In genomic region chr2:231221761-231222160, GRCh38 we compare ENCODE assay signal across 1 cellular context.
TF ChIP-seq lines count a peak whose summit lies in the region.

No MANE protein-coding gene starts in this region.

TF ChIP-seq in IMR-90, 13 proteins besides CTCF, POLR2A, EP300 and RAD21:
- TF ChIP-seq NFE2L2 (IDR thresholded peaks at IDR 0.05; ENCODE audit: low read depth, low read length) = no peak
- TF ChIP-seq ELK1 (IDR thresholded peaks at IDR 0.05; ENCODE audit: borderline replicate concordance, low read depth, low read length) = no peak
- no peak for TF ChIP-seq RCOR1 (IDR thresholded peaks at IDR 0.05; ENCODE audit: insufficient replicate concordance, low read length)
- no peak for TF ChIP-seq MXI1 (IDR thresholded peaks at IDR 0.05; ENCODE audit: borderline replicate concordance, low read depth, low read length)
- TF ChIP-seq SMC3 (IDR thresholded peaks at IDR 0.05; ENCODE audit: low read depth, low read length) = no peak
- no peak for TF ChIP-seq CEBPB (IDR thresholded peaks at IDR 0.05; ENCODE audit: low read depth, low read length)
- no peak for TF ChIP-seq FOS (IDR thresholded peaks at IDR 0.05; ENCODE audit: low read depth, low read length)
- TF ChIP-seq MAFK (IDR thresholded peaks at IDR 0.05; ENCODE audit: low read depth, low read length) = no peak
- no peak for TF ChIP-seq CHD1 (IDR thresholded peaks at IDR 0.05; ENCODE audit: low read depth, low read length)
- TF ChIP-seq BHLHE40 (IDR thresholded peaks at IDR 0.05; ENCODE audit: low read depth, low read length) = no peak
- TF ChIP-seq RFX5 (IDR thresholded peaks at IDR 0.05; ENCODE audit: low read depth, low read length) = no peak
- no peak for TF ChIP-seq USF2 (IDR thresholded peaks at IDR 0.05; ENCODE audit: low read depth, low read length)
- no peak for TF ChIP-seq MAZ (IDR thresholded peaks at IDR 0.05; ENCODE audit: borderline replicate concordance, low read depth, low read length)
